In the genomic region with DNA sequence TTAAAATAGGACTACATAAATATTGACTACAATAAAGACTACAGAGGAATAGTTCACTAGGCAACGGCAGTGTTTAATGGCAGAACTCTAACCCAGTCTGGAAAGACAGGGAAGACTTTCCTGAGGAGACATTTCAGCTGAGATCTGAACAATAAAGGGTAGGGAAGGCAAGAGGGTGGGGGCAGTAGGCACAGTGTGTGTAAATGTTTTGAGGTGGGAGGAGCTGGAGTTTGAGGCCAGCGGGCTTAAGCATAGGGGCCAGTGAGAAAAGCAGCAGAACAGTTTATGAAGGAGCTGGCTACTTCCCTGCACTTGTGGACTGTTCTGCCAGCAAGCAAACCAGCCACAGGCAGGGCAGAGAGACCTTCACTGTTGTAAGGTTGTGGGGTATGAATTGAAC, we compare ENCODE assay signal across 22 cellular contexts.
DNase-seq lines count a peak whose midpoint lies in the region; ATAC-seq, FAIRE-seq and TF ChIP-seq lines count a peak whose summit lies in the region.
"Had no signal": no experiment of that assay in that cellular context is flagged by ENCODE, and none has a peak within 500 bp of the region (broad histone marks: within the 10 kb centered on the region; RNA-seq: fewer than 3 reads in every experiment).

No MANE protein-coding gene starts in this region.

- H3K27me3 Mint-ChIP-seq in GM23338 (ENCODE audit: insufficient read depth, low read depth, poor library complexity): peaks cover 3% of the 10 kb centered on the region
- H3K27me3 Mint-ChIP-seq in stimulated activated memory B cell treated with anti-CD40 and anti-IgM and Interleukin-4, amounts not matched to agents 10 μg/mL and 1 μg/mL and 100 μg/mL, for 72 hours: peaks cover 11% of the 10 kb centered on the region
- H3K27me3 Mint-ChIP-seq: type B pancreatic cell had no signal

- intact Hi-C loops in HepG2 (cut with micrococcal nuclease; ENCODE audit: unreplicated experiment): no loop called here

- H3K4me3 Mint-ChIP-seq in GM23338: no peak overlapping the region; the same call in 2 of the 3 replicates
- H3K4me3 Mint-ChIP-seq in stimulated activated memory B cell treated with anti-CD40 and anti-IgM and Interleukin-4, amounts not matched to agents 10 μg/mL and 1 μg/mL and 100 μg/mL, for 72 hours: no peak overlapping the region
- H3K4me3 Mint-ChIP-seq: activated T-cell treated with anti-CD3 and anti-CD28 coated beads, Interleukin-2, amount 50 U/mL, for 4 hours; immature natural killer cell; natural killer cell; type B pancreatic cell had no signal

- peak overlapping the region; percentile 17 for H3K27ac Mint-ChIP-seq in GM23338
- no peak overlapping the region for H3K27ac Mint-ChIP-seq in stimulated activated memory B cell treated with anti-CD40 and anti-IgM and Interleukin-4, amounts not matched to agents 10 μg/mL and 1 μg/mL and 100 μg/mL, for 72 hours
- H3K27ac Mint-ChIP-seq: immature natural killer cell, natural killer cell, type B pancreatic cell had no signal

- no peaks in the 10 kb centered on the region for H3F3A ChIP-seq in GM23338 (replicated peaks; ENCODE audit: low read depth)

- H3K79me2 ChIP-seq in GM23338 (replicated peaks; ENCODE audit: insufficient read depth): no peaks in the 10 kb centered on the region
- H3K79me2 ChIP-seq in H1 (ENCODE audit: control insufficient read depth in 1 of 2, insufficient read depth in 2 of 2, low read length in 2 of 2): no peaks in the 10 kb centered on the region
- H3K79me2 ChIP-seq in HepG2 (ENCODE audit: insufficient read depth, low read length): no peaks in the 10 kb centered on the region

- peaks cover 26% of the 10 kb centered on the region for H3K4me1 Mint-ChIP-seq in GM23338
- H3K4me1 Mint-ChIP-seq in stimulated activated memory B cell treated with anti-CD40 and anti-IgM and Interleukin-4, amounts not matched to agents 10 μg/mL and 1 μg/mL and 100 μg/mL, for 72 hours: no peaks in the 10 kb centered on the region
- H3K4me1 Mint-ChIP-seq: immature natural killer cell, natural killer cell had no signal

- no peak overlapping the region for H3K14ac ChIP-seq in H1 (ENCODE audit: insufficient read length)

- H3K27ac ChIP-seq in GM23338 (ENCODE audit: low read depth) (no peak overlapping the region), H1 (ENCODE audit: low read depth, low read length) (peak overlapping the region; percentile 49; the same call in 1 of the 2 replicates), HepG2 (ENCODE audit: extremely low read length, insufficient read depth, low read length) (no peak overlapping the region)
- H3K27ac ChIP-seq: left lung, right lobe of liver, SJSA1 had no signal

- peak; percentile 87 for ATAC-seq in GM23338
- ATAC-seq in HepG2: peak; percentile 81
- ATAC-seq in stimulated activated memory B cell treated with anti-CD40 and anti-IgM and Interleukin-4, amounts not matched to agents 10 μg/mL and 1 μg/mL and 100 μg/mL, for 72 hours: peak; percentile 34
- ATAC-seq in left lobe of liver: no peak
- ATAC-seq in HG02678 (IDR thresholded peaks at IDR 0.05; ENCODE audit: unreplicated experiment): no peak
- ATAC-seq: activated T-cell treated with anti-CD3 and anti-CD28 coated beads, Interleukin-2, amount 50 U/mL, for 4 hours; left lung; natural killer cell; stimulated activated naive CD8-positive, alpha-beta T cell treated with anti-CD3 and anti-CD28 coated beads, Interleukin-15, Interleukin-2, amounts not matched to agents 100 U/mL and 50 U/mL, for 24 hours had no signal

- H4K5ac ChIP-seq in H1 (ENCODE audit: insufficient read length, low read depth, low read length): peak overlapping the region; percentile 18

- TF ChIP-seq RAD21 in H1 (IDR thresholded peaks at IDR 0.05 in 1 of 2, conservative IDR thresholded peaks at IDR 0.05 in 1 of 2; ENCODE audit: low read depth in 2 of 2, low read length in 2 of 2) (no peak), HepG2 (CRISPR knock-in tag; IDR thresholded peaks at IDR 0.05) (no peak)

- TF ChIP-seq EP300 in H1 (IDR thresholded peaks at IDR 0.05; ENCODE audit: borderline replicate concordance in 1 of 2, low read depth in 2 of 2, low read length in 2 of 2) (no peak), HepG2 (IDR thresholded peaks at IDR 0.05; ENCODE audit: low read depth in 2 of 2, low read length in 2 of 2) (no peak), HepG2 (CRISPR knock-in tag; IDR thresholded peaks at IDR 0.05; ENCODE audit: borderline replicate concordance) (no peak)

- H2AFZ ChIP-seq in GM23338: no peak overlapping the region
- H2AFZ ChIP-seq in H1 (ENCODE audit: low read length): peak overlapping the region; percentile 46
- no peak overlapping the region for H2AFZ ChIP-seq in HepG2 (ENCODE audit: low read length)

- 52% methylated on average over 2 of the region's 2 CpGs; no CpG with 5 or more reads in 1 of the 2 experiments for WGBS in H1 (ENCODE audit: extremely low coverage in 1 of 2, insufficient coverage in 1 of 2, insufficient read length in 1 of 2, insufficient replicate concordance in 2 of 2, low coverage in 1 of 2, low lambda C conversion rate in 2 of 2, missing lambda C conversion rate in 1 of 2), 2 experiments
- 13% methylated on average over 2 of the region's 2 CpGs for WGBS in HepG2 (ENCODE audit: low lambda C conversion rate)

- peak overlapping the region; percentile 66 for H2BK20ac ChIP-seq in H1 (ENCODE audit: low read length)

- H4K91ac ChIP-seq in H1 (replicated peaks; ENCODE audit: insufficient read length, low read length): peak overlapping the region; percentile 61

- TF ChIP-seq POLR2A in H1 (IDR thresholded peaks at IDR 0.05; ENCODE audit: control extremely low read depth in 1 of 2, low read depth in 2 of 2, low read length in 2 of 2) (peak in 1 of 2 experiments; percentile 36; a peak in 1 of 3 replicates), HepG2 (IDR thresholded peaks at IDR 0.05; ENCODE audit: insufficient read depth in 1 of 2, low read depth in 2 of 2, low read length in 2 of 2) (no peak)

- H3K27me3 ChIP-seq in GM23338 (ENCODE audit: insufficient read depth) (no peaks in the 10 kb centered on the region), H1 (replicated peaks in 1 of 4; ENCODE audit: control insufficient read depth in 3 of 4, extremely low read depth in 1 of 4, insufficient read depth in 3 of 4, low read length in 3 of 4) (peaks cover 0 to 1% (median 0%) of the 10 kb centered on the region in 4 experiments; a peak in 1 of 7 replicates), HepG2 (ENCODE audit: control insufficient read depth in 1 of 2, insufficient read depth in 2 of 2, low read length in 2 of 2) (no peaks in the 10 kb centered on the region; a peak in 1 of 5 replicates)
- H3K27me3 ChIP-seq: left lung, right lobe of liver, SJSA1 had no signal

- peak overlapping the region; percentile 19 for H2BK120ac ChIP-seq in H1 (replicated peaks; ENCODE audit: low read depth, low read length)

- H4K8ac ChIP-seq in H1 (ENCODE audit: extremely low read depth, insufficient read depth, low read length): no peak overlapping the region

- H3K9me3 ChIP-seq in H1 (ENCODE audit: insufficient read depth in 2 of 2, low read depth in 1 of 2, low read length in 1 of 2): peaks cover 0 to 11% of the 10 kb centered on the region in 2 experiments; a peak in 2 of 4 replicates
- peaks cover 8% of the 10 kb centered on the region for H3K9me3 ChIP-seq in HepG2 (ENCODE audit: low read length)
- H3K9me3 ChIP-seq: right lobe of liver, SJSA1 had no signal

- in situ Hi-C loops in HepG2 (cut with HindIII; ENCODE audit: extremely low pct_ligation_motif_present, low pct_unique_long_range_greater_than_20kb): no loop called here

- peak; percentile 28 for DNase-seq in GM23338 (ENCODE audit: low spot score)
- no peak for DNase-seq in H1 (ENCODE audit: low read depth in 1 of 2, low spot score in 2 of 2)
- DNase-seq in HepG2 (ENCODE audit: low spot score): no peak
- no peak for DNase-seq in left lobe of liver (ENCODE audit: low spot score)
- no peak for DNase-seq in A172 (ENCODE audit: low spot score)
- DNase-seq in T1000 (lab: John Stamatoyannopoulos, UW): no peak
- DNase-seq: activated CD4-positive, alpha-beta T cell treated with anti-CD3 and anti-CD28 coated beads for 48 hours; activated T-cell treated with anti-CD3 and anti-CD28 coated beads, Interleukin-2, amount 50 U/mL, for 4 hours; H7; immature natural killer cell; left lung; natural killer cell; NCI-H1092; NCI-H187 treated with DMSO at 0.1 percent for 48 hours; NCI-H69; right lobe of liver; stimulated activated naive CD8-positive, alpha-beta T cell treated with anti-CD3 and anti-CD28 coated beads, Interleukin-15, Interleukin-2, amounts not matched to agents 100 U/mL and 50 U/mL, for 24 hours had no signal

- H3K36me3 Mint-ChIP-seq in GM23338 (ENCODE audit: low read depth): peaks cover 11% of the 10 kb centered on the region
- H3K36me3 Mint-ChIP-seq in stimulated activated memory B cell treated with anti-CD40 and anti-IgM and Interleukin-4, amounts not matched to agents 10 μg/mL and 1 μg/mL and 100 μg/mL, for 72 hours: no peaks in the 10 kb centered on the region
- H3K36me3 Mint-ChIP-seq: immature natural killer cell, natural killer cell, type B pancreatic cell had no signal

- H3K9me2 ChIP-seq in GM23338 (ENCODE audit: insufficient read depth): no peaks in the 10 kb centered on the region

- H2AK5ac ChIP-seq in H1 (ENCODE audit: low read depth, low read length): peak overlapping the region; percentile 19; the same call in 1 of the 2 replicates

- peak overlapping the region; percentile 68; the same call in 1 of the 2 replicates for H3K18ac ChIP-seq in H1 (ENCODE audit: extremely low read depth, low read length)

- peaks cover 20% of the 10 kb centered on the region for H3K9me3 Mint-ChIP-seq in GM23338
- peaks cover 3% of the 10 kb centered on the region for H3K9me3 Mint-ChIP-seq in stimulated activated memory B cell treated with anti-CD40 and anti-IgM and Interleukin-4, amounts not matched to agents 10 μg/mL and 1 μg/mL and 100 μg/mL, for 72 hours
- H3K9me3 Mint-ChIP-seq: natural killer cell, type B pancreatic cell had no signal

- TF ChIP-seq CTCF in GM23338 (conservative IDR thresholded peaks at IDR 0.05; ENCODE audit: low read depth in 2 of 2) (no peak), H1 (IDR thresholded peaks at IDR 0.05; ENCODE audit: control extremely low read depth in 1 of 3, insufficient read depth in 1 of 3, low read depth in 1 of 3, low read length in 3 of 3) (no peak), HepG2 (CRISPR knock-in tag; IDR thresholded peaks at IDR 0.05) (no peak)

- H3K4me2 ChIP-seq in GM23338: peak overlapping the region; percentile 61
- H3K4me2 ChIP-seq in H1 (ENCODE audit: insufficient read depth in 1 of 2, low read depth in 2 of 2, low read length in 2 of 2): peak overlapping the region; percentile 29 to 41
- peak overlapping the region; percentile 26 for H3K4me2 ChIP-seq in HepG2 (ENCODE audit: low read depth, low read length)

- POLR2A ChIA-PET in H1 (lab: Charles Lee; ENCODE audit: partially characterized antibody): interaction anchor here (0.6 to 3.6 kb wide), 7 partner anchors 11 to 150 kb away, joined by 3 to 17 read pairs (median 3); partner anchors contain the start of gene UGP2
- POLR2A ChIA-PET in HepG2 (lab: Yijun Ruan, JAX): no interaction called here

- peak overlapping the region; percentile 95 for H2BK12ac ChIP-seq in H1 (ENCODE audit: low read depth, low read length)

- no peak overlapping the region for H3K56ac ChIP-seq in H1 (replicated peaks; ENCODE audit: insufficient read length, low read depth, low read length)

- H3K23ac ChIP-seq in H1 (ENCODE audit: insufficient read length): no peak overlapping the region

- no peak overlapping the region; the same call in 1 of the 2 replicates for H2BK15ac ChIP-seq in H1 (ENCODE audit: low read length)

- no TSS peak for BruUV-seq in HepG2 (replicated peaks; lab: Mats Ljungman, UMichigan)

- FAIRE-seq in H1 (lab: Jason Lieb, UNC): no peak
- FAIRE-seq in HepG2 (lab: Jason Lieb, UNC): no peak
- FAIRE-seq: GM18507 had no signal

- H3K4me1 ChIP-seq in GM23338 (ENCODE audit: insufficient read depth) (peaks cover 23% of the 10 kb centered on the region), H1 (replicated peaks in 1 of 4; ENCODE audit: control insufficient read depth in 3 of 4, insufficient read depth in 4 of 4, low read length in 3 of 4) (peaks cover 8 to 19% (median 15%) of the 10 kb centered on the region in 4 experiments; a peak in 6 of 7 replicates), HepG2 (ENCODE audit: insufficient read depth, low read length) (peaks cover 24% of the 10 kb centered on the region)
- H3K4me1 ChIP-seq: left lung, right lobe of liver, SJSA1 had no signal

- CTCF ChIA-PET in H1 (lab: Charles Lee; ENCODE audit: partially characterized antibody) (interaction anchor here (1.0 to 1.9 kb wide), 5 partner anchors 10 to 96 kb away, joined by 3 to 8 read pairs (median 3); no protein-coding TSS in a partner anchor), HepG2 (lab: Yijun Ruan, JAX; ENCODE audit: low intra/inter-chr PET ratio, low total read pairs) (no interaction called here)

- peak overlapping the region; percentile 18; the same call in 1 of the 2 replicates for H2BK5ac ChIP-seq in H1 (ENCODE audit: low read depth, low read length)

- no peak overlapping the region for H3K9ac ChIP-seq in H1 (replicated peaks in 1 of 4; ENCODE audit: extremely low read depth in 1 of 4, low read depth in 3 of 4, low read length in 3 of 4)
- H3K9ac ChIP-seq in HepG2 (ENCODE audit: insufficient read depth, low read depth, low read length): no peak overlapping the region

- H3K23me2 ChIP-seq in H1 (ENCODE audit: low read depth, low read length): no peaks in the 10 kb centered on the region; the same call in 1 of the 2 replicates

- no peaks in the 10 kb centered on the region for H4K20me1 ChIP-seq in GM23338 (replicated peaks; ENCODE audit: insufficient read depth)
- H4K20me1 ChIP-seq in H1 (replicated peaks in 1 of 2; ENCODE audit: control insufficient read depth in 1 of 2, insufficient read depth in 2 of 2, low read length in 2 of 2): no peaks in the 10 kb centered on the region
- no peaks in the 10 kb centered on the region for H4K20me1 ChIP-seq in HepG2 (ENCODE audit: insufficient read depth, low read length)

- H3K4ac ChIP-seq in H1 (replicated peaks; ENCODE audit: insufficient read length, low read depth, low read length): no peak overlapping the region

- H3K4me3 ChIP-seq in GM23338 (peak overlapping the region; percentile 18), H1 (ENCODE audit: extremely low read depth in 1 of 4, insufficient read depth in 2 of 4, low read depth in 3 of 4, low read length in 4 of 4) (peak overlapping the region in 1 of 4 experiments; percentile 41; a peak in 2 of 8 replicates), HepG2 (replicated peaks in 1 of 3; ENCODE audit: insufficient read depth in 1 of 3, low read depth in 2 of 3, low read length in 3 of 3) (no peak overlapping the region)
- H3K4me3 ChIP-seq: left lung, right lobe of liver, SJSA1 had no signal

- no peaks in the 10 kb centered on the region for H3K79me1 ChIP-seq in H1 (ENCODE audit: low read depth, low read length)

- H3K36me3 ChIP-seq in GM23338 (ENCODE audit: insufficient read depth) (no peaks in the 10 kb centered on the region), H1 (ENCODE audit: control insufficient read depth in 2 of 4, insufficient read depth in 4 of 4, low read length in 3 of 4) (peaks cover 0 to 3% (median 0%) of the 10 kb centered on the region in 4 experiments; a peak in 1 of 8 replicates), HepG2 (replicated peaks in 1 of 2; ENCODE audit: control insufficient read depth in 1 of 2, insufficient read depth in 2 of 2, low read length in 2 of 2) (no peaks in the 10 kb centered on the region)
- H3K36me3 ChIP-seq: left lung, right lobe of liver, SJSA1 had no signal

Comparison
In these comparisons a context has a peak if more than half of its experiments do, and no peak if none do; other contexts are left out.
1. ATAC-seq: peak in GM23338 (single experiment), HepG2 (single experiment) and stimulated activated memory B cell treated with anti-CD40 and anti-IgM and Interleukin-4, amounts not matched to agents 10 μg/mL and 1 μg/mL and 100 μg/mL, for 72 hours (single experiment); none in left lobe of liver (single experiment) and HG02678 (single experiment).
2. Peak in every context shown above with its lines, with median percentiles within 50 percentile points of each other: H3K4me2 ChIP-seq.